ENCODE assay signal across 15 cellular contexts in genomic region chr18:23926590-23926989, GRCh38.
"Had no signal": no experiment of that assay in that cellular context is flagged by ENCODE, and none has a peak within 500 bp of the region (broad histone marks: within the 10 kb centered on the region; RNA-seq: fewer than 3 reads in every experiment).

No MANE protein-coding gene starts in this region.

- H3K9me3 ChIP-seq: pancreas, testis had no signal

- H3K9me3 Mint-ChIP-seq: activated naive CD4-positive, alpha-beta T cell treated with anti-CD3 and anti-CD28 coated beads, Interleukin-2, amount 50 U/mL, for 72 hours; activated T-cell treated with anti-CD3 and anti-CD28 coated beads, Interleukin-2, amount 50 U/mL, for 24 hours had no signal

- H3K27ac Mint-ChIP-seq: activated naive CD4-positive, alpha-beta T cell treated with anti-CD3 and anti-CD28 coated beads, Interleukin-2, amount 50 U/mL, for 72 hours; activated T-cell treated with anti-CD3 and anti-CD28 coated beads, Interleukin-2, amount 50 U/mL, for 24 hours; stimulated activated naive CD8-positive, alpha-beta T cell treated with anti-CD3 and anti-CD28 coated beads, Interleukin-15, amount 100 ng/mL, for 72 hours had no signal

- H3K27me3 ChIP-seq: hepatocyte, pancreas, testis had no signal

- H3K4me3 Mint-ChIP-seq: activated T-cell treated with anti-CD3 and anti-CD28 coated beads, Interleukin-2, amount 50 U/mL, for 24 hours; brain; stimulated activated naive CD8-positive, alpha-beta T cell treated with anti-CD3 and anti-CD28 coated beads, Interleukin-15, amount 100 ng/mL, for 72 hours had no signal

- FAIRE-seq: pancreas, TTC549 had no signal

- H3K36me3 Mint-ChIP-seq: activated naive CD4-positive, alpha-beta T cell treated with anti-CD3 and anti-CD28 coated beads, Interleukin-2, amount 50 U/mL, for 72 hours; brain had no signal

- DNase-seq: activated CD4-positive, alpha-beta T cell treated with anti-CD3 and anti-CD28 coated beads, Interleukin-2, amount 50 U/mL, for 4 hours; activated effector memory CD4-positive, alpha-beta T cell treated with anti-CD3 and anti-CD28 coated beads, Interleukin-2, amount 50 U/mL, for 16 hours; activated T-cell treated with anti-CD3 and anti-CD28 coated beads, Interleukin-2, amount 50 U/mL, for 24 hours; amygdala; dermis blood vessel endothelial cell; pancreas; retina; stimulated activated CD4-positive, alpha-beta T cell treated with anti-CD3 and anti-CD28 coated beads, Interleukin-4, amount 100 ng/mL, for 4 hours; stimulated activated naive CD8-positive, alpha-beta T cell treated with anti-CD3 and anti-CD28 coated beads, Interleukin-15, amount 100 ng/mL, for 72 hours; testis had no signal

- H3K4me3 ChIP-seq: hepatocyte, pancreas, skin epidermis, testis had no signal

- H3K27me3 Mint-ChIP-seq: activated T-cell treated with anti-CD3 and anti-CD28 coated beads, Interleukin-2, amount 50 U/mL, for 24 hours; brain; stimulated activated naive CD8-positive, alpha-beta T cell treated with anti-CD3 and anti-CD28 coated beads, Interleukin-15, amount 100 ng/mL, for 72 hours had no signal

- H3K4me1 ChIP-seq: testis had no signal

- H3K27ac ChIP-seq: hepatocyte, skin epidermis, testis had no signal
